ENCODE assay signal across 8 cellular contexts in the genomic region with DNA sequence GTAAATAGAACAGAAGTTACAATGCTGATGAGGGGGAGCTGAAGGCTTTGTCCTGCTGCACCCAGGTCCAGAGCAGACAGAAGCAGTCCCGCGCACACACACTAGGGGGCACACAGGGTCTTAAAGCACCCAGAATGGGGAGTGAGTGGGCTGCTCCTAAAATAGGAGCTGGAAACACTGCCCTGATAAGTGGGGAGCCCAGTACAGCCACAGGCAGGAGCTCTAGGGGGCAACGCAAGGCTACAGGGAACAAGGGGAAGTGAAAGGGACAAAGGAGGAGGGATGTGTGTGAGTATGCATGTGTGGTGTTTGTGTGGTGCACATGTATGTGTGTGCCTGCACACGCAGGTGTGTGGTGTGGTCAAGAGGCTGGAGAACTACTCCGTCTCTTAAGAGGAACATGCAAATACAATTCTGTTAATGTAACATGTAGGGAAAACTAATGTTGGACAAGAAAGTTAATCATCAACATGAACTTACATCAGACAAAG.
A peak's percentile ranks its signal among the peaks of the same experiment; 100 is the strongest.
DNase-seq lines count a peak whose midpoint lies in the region; ATAC-seq lines count a peak whose summit lies in the region.

No MANE protein-coding gene starts in this region.

- H3K9me3 Mint-ChIP-seq in activated CD8-positive, alpha-beta memory T cell treated with anti-CD3 and anti-CD28 coated beads, Interleukin-2, amount 10 ng/mL, durations not matched to agents 7 days and 5 days (ENCODE audit: low read depth): no peaks in the 10 kb centered on the region

- no peaks in the 10 kb centered on the region for H3K27me3 ChIP-seq in Karpas-422 (ENCODE audit: low read length)

- no peak overlapping the region for H3K4me3 Mint-ChIP-seq in activated CD8-positive, alpha-beta memory T cell treated with anti-CD3 and anti-CD28 coated beads, Interleukin-2, amount 10 ng/mL, durations not matched to agents 7 days and 5 days

- H3K27me3 Mint-ChIP-seq in activated CD8-positive, alpha-beta memory T cell treated with anti-CD3 and anti-CD28 coated beads, Interleukin-2, amount 10 ng/mL, durations not matched to agents 7 days and 5 days: peaks cover 18% of the 10 kb centered on the region

- H3K4me1 Mint-ChIP-seq in activated CD8-positive, alpha-beta memory T cell treated with anti-CD3 and anti-CD28 coated beads, Interleukin-2, amount 10 ng/mL, durations not matched to agents 7 days and 5 days: no peaks in the 10 kb centered on the region

- H3K27ac ChIP-seq in Karpas-422 (ENCODE audit: low read length): no peak overlapping the region

- H3K9ac ChIP-seq in Karpas-422 (ENCODE audit: low read length): no peak overlapping the region

- H3K36me3 ChIP-seq in Karpas-422 (ENCODE audit: insufficient read depth, low read length): no peaks in the 10 kb centered on the region

- CTCF ChIA-PET in activated CD8-positive, alpha-beta memory T cell treated with anti-CD3 and anti-CD28 coated beads, Interleukin-2, amount 10 ng/mL, durations not matched to agents 7 days and 5 days (lab: Charles Lee): interaction anchor here (0.9 to 2.3 kb wide), 10 partner anchors 9 to 192 kb away, joined by 3 to 22 read pairs (median 4); a partner anchor contains a TSS

- H3K9me3 ChIP-seq in Karpas-422 (ENCODE audit: low read length): no peaks in the 10 kb centered on the region

- no peaks in the 10 kb centered on the region for H3K9me2 ChIP-seq in Karpas-422 (replicated peaks; ENCODE audit: insufficient read depth, low read length)

- H3K36me3 Mint-ChIP-seq in activated CD8-positive, alpha-beta memory T cell treated with anti-CD3 and anti-CD28 coated beads, Interleukin-2, amount 10 ng/mL, durations not matched to agents 7 days and 5 days: no peaks in the 10 kb centered on the region

- H3K4me1 ChIP-seq in Karpas-422 (ENCODE audit: low read length): no peaks in the 10 kb centered on the region

- no peak overlapping the region for H3K4me2 ChIP-seq in Karpas-422 (ENCODE audit: low read depth, low read length, poor library complexity, severe bottlenecking)

- peak; percentile 64 for ATAC-seq in GM21515 (IDR thresholded peaks at IDR 0.05; ENCODE audit: unreplicated experiment)
- ATAC-seq in activated CD8-positive, alpha-beta memory T cell treated with anti-CD3 and anti-CD28 coated beads, Interleukin-2, amount 10 ng/mL, durations not matched to agents 7 days and 5 days: peak; percentile 60
- ATAC-seq in stimulated activated naive CD8-positive, alpha-beta T cell treated with anti-CD3 and anti-CD28 coated beads, Interleukin-15, Interleukin-2, amounts not matched to agents 100 U/mL and 50 U/mL, for 24 hours: peak; percentile 49

- DNase-seq in NCI-H526 (lab: John Stamatoyannopoulos, UW): peak; percentile 30 to 70
- DNase-seq in NCI-H526 treated with DMSO at 0.1 percent for 48 hours (lab: John Stamatoyannopoulos, UW): no peak
- peak; percentile 70 for DNase-seq in Karpas-422
- peak; percentile 62 for DNase-seq in activated CD8-positive, alpha-beta memory T cell treated with anti-CD3 and anti-CD28 coated beads, Interleukin-2, amount 10 ng/mL, durations not matched to agents 7 days and 5 days
- peak; percentile 50 for DNase-seq in hepatic stellate cell (ENCODE audit: low spot score)
- DNase-seq in stimulated activated naive CD8-positive, alpha-beta T cell treated with anti-CD3 and anti-CD28 coated beads, Interleukin-15, Interleukin-2, amounts not matched to agents 100 U/mL and 50 U/mL, for 24 hours: peak; percentile 52
- DNase-seq in hypothalamus (lab: John Stamatoyannopoulos, UW): no peak

- H3K27ac Mint-ChIP-seq in activated CD8-positive, alpha-beta memory T cell treated with anti-CD3 and anti-CD28 coated beads, Interleukin-2, amount 10 ng/mL, durations not matched to agents 7 days and 5 days: no peak overlapping the region

- H3K79me2 ChIP-seq in Karpas-422 (ENCODE audit: low read length): no peaks in the 10 kb centered on the region

- H2AFZ ChIP-seq in Karpas-422 (ENCODE audit: low read length): no peak overlapping the region

- no peaks in the 10 kb centered on the region for H4K20me1 ChIP-seq in Karpas-422 (ENCODE audit: insufficient read depth, low read depth, low read length)

- no peak overlapping the region for H3K4me3 ChIP-seq in Karpas-422 (ENCODE audit: low read length)

Comparison
In these comparisons a context has a peak if more than half of its experiments do, and no peak if none do; other contexts are left out.
1. DNase-seq: peak in NCI-H526 (2 of 2), Karpas-422 (single experiment), activated CD8-positive, alpha-beta memory T cell treated with anti-CD3 and anti-CD28 coated beads, Interleukin-2, amount 10 ng/mL, durations not matched to agents 7 days and 5 days (single experiment), hepatic stellate cell (single experiment) and stimulated activated naive CD8-positive, alpha-beta T cell treated with anti-CD3 and anti-CD28 coated beads, Interleukin-15, Interleukin-2, amounts not matched to agents 100 U/mL and 50 U/mL, for 24 hours (single experiment); none in NCI-H526 treated with DMSO at 0.1 percent for 48 hours (single experiment) and hypothalamus (0 of 51).
2. Peak in every context shown above with its lines, with median percentiles within 50 percentile points of each other: ATAC-seq.